In genomic region chrX:138794285-138794684, GRCh38 we compare ENCODE assay signal across 21 cellular contexts.
"Had no signal": no experiment of that assay in that cellular context is flagged by ENCODE, and none has a peak within 500 bp of the region (broad histone marks: within the 10 kb centered on the region; RNA-seq: fewer than 3 reads in every experiment).

No MANE protein-coding gene starts in this region.

- H3K27me3 Mint-ChIP-seq: activated naive CD8-positive, alpha-beta T cell treated with anti-CD3 and anti-CD28 coated beads, Interleukin-2, amount 10 ng/mL, durations not matched to agents 7 days and 5 days had no signal

- H3K4me3 ChIP-seq: body of pancreas, gastroesophageal sphincter, heart right ventricle, thyroid gland had no signal

- H3K4me1 ChIP-seq: body of pancreas, gastroesophageal sphincter, heart right ventricle, thyroid gland had no signal

- DNase-seq: activated CD4-positive, alpha-beta T cell treated with anti-CD3 and anti-CD28 coated beads, Interleukin-2, amount 50 U/mL, for 48 hours; activated naive CD4-positive, alpha-beta T cell; activated naive CD8-positive, alpha-beta T cell treated with anti-CD3 and anti-CD28 coated beads, Interleukin-2, amount 10 ng/mL, durations not matched to agents 7 days and 5 days; amygdala; body of pancreas; central memory CD4-positive, alpha-beta T cell; endodermal cell; heart right ventricle; immature natural killer cell; left ventricle myocardium superior; occipital lobe; posterior cingulate gyrus; retina; stimulated activated CD4-positive, alpha-beta T cell treated with anti-CD3 and anti-CD28 coated beads, Interleukin-12 subunit alpha, Interleukin-12 subunit beta, amount 100 ng/mL, for 4 hours; stimulated activated CD4-positive, alpha-beta T cell treated with anti-CD3 and anti-CD28 coated beads, Interleukin-1b, Interleukin-23, amount 100 ng/mL, for 48 hours; stimulated activated CD8-positive, alpha-beta memory T cell treated with anti-CD3 and anti-CD28 coated beads, Interleukin-4, amount 100 ng/mL, for 48 hours; stimulated activated naive CD4-positive, alpha-beta T cell; T1000; thyroid gland had no signal

- H3K4me3 Mint-ChIP-seq: activated naive CD8-positive, alpha-beta T cell treated with anti-CD3 and anti-CD28 coated beads, Interleukin-2, amount 10 ng/mL, durations not matched to agents 7 days and 5 days; endodermal cell; immature natural killer cell had no signal

- H3K36me3 ChIP-seq: gastroesophageal sphincter, heart right ventricle, thyroid gland had no signal

- ATAC-seq: activated CD4-positive, CD25-positive, alpha-beta regulatory T cell treated with anti-CD3 and anti-CD28 coated beads, Interleukin-2, amount 50 U/mL, for 24 hours; body of pancreas; gastroesophageal sphincter; heart right ventricle; left ventricle myocardium superior had no signal

- H3K27ac Mint-ChIP-seq: activated naive CD8-positive, alpha-beta T cell treated with anti-CD3 and anti-CD28 coated beads, Interleukin-2, amount 10 ng/mL, durations not matched to agents 7 days and 5 days; endodermal cell; immature natural killer cell had no signal

- H3K4me1 Mint-ChIP-seq: activated naive CD8-positive, alpha-beta T cell treated with anti-CD3 and anti-CD28 coated beads, Interleukin-2, amount 10 ng/mL, durations not matched to agents 7 days and 5 days; immature natural killer cell had no signal

- H3K27ac ChIP-seq: body of pancreas, gastroesophageal sphincter, heart right ventricle, thyroid gland had no signal

- H3K9me3 ChIP-seq: body of pancreas, gastroesophageal sphincter, thyroid gland had no signal

- H3K27me3 ChIP-seq: body of pancreas, gastroesophageal sphincter, heart right ventricle, thyroid gland had no signal
